16 cellular contexts compared by ENCODE assay signal in the genomic region with DNA sequence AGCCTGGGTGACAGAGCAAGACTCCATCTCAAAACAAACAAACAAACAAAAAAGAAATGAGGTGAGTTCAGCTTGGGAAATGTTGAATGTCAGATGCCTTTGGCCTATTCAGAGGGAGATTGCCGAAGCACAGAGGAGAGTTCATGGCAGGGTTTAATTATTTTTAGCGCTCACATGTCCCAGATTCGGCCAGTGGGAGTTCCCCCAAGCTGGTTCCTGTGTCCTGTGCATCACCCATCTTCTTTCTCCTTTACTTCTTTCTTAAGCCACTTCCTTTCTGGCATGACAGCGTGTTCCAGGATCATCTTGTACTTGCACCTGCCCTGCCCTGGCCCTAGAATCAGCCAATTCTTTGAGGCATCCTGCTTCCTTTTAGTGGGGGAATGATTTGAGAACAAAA. TPM values are rescaled to one million over a fixed set of nuclear protein-coding genes. Genes with fewer than 3 reads are reported as not detected.
DNase-seq lines count a peak whose midpoint lies in the region; ATAC-seq and TF ChIP-seq lines count a peak whose summit lies in the region.
"Had no signal": no experiment of that assay in that cellular context is flagged by ENCODE, and none has a peak within 500 bp of the region (broad histone marks: within the 10 kb centered on the region; RNA-seq: fewer than 3 reads in every experiment).

No MANE protein-coding gene starts in this region.

- H3K4me3 ChIP-seq in heart right ventricle (no peak overlapping the region), neuronal stem cell (ENCODE audit: low read length in 2 of 2) (no peak overlapping the region)

- H3K36me3 ChIP-seq in heart right ventricle = peaks cover 0 to 17% (median 0%) of the 10 kb centered on the region in 9 donors
- H3K36me3 ChIP-seq in neuronal stem cell (replicated peaks in 1 of 2; ENCODE audit: control insufficient read depth in 2 of 2, insufficient read depth in 2 of 2, low read length in 2 of 2) = no peaks in the 10 kb centered on the region

- H2AFZ ChIP-seq in neuronal stem cell (ENCODE audit: low read length) = peak overlapping the region; percentile 22

- H2BK120ac ChIP-seq in neuronal stem cell (ENCODE audit: low read depth, low read length) = no peak overlapping the region

- H3K23ac ChIP-seq in neuronal stem cell (ENCODE audit: low read depth, low read length, poor library complexity) = no peak overlapping the region

- H3K9ac ChIP-seq in neuronal stem cell (ENCODE audit: low read depth, low read length, poor library complexity) = no peak overlapping the region

- H3K14ac ChIP-seq in neuronal stem cell (ENCODE audit: low read length) = no peak overlapping the region

- DNase-seq in EH (ENCODE audit: low read depth) (peak; percentile 9), SKM-1 treated with dmso at 0.1 percent for 144 hours (lab: John Stamatoyannopoulos, UW; ENCODE audit: unreplicated experiment) (peak; percentile 56), heart right ventricle (peak in 1 of 2 donors; percentile 29), neuronal stem cell (ENCODE audit: low spot score) (no peak), COR-L47 (lab: John Stamatoyannopoulos, UW) (no peak), NCI-H146 treated with DMSO at 0.1 percent for 48 hours (lab: John Stamatoyannopoulos, UW; ENCODE audit: unreplicated experiment) (no peak)
- DNase-seq: activated CD4-positive, alpha-beta T cell treated with anti-CD3 and anti-CD28 coated beads, Interleukin-2, amount 10 ng/mL, durations not matched to agents 7 days and 5 days; activated T-cell treated with anti-CD3 and anti-CD28 coated beads, Interleukin-2, amount 50 U/mL, for 72 hours; erythroblast; H7; hippocampal formation; mesendoderm; NCI-H146; NCI-H526 had no signal

- no peak overlapping the region for H4K91ac ChIP-seq in neuronal stem cell (ENCODE audit: low read depth, low read length, poor library complexity)

- peak overlapping the region in 7 of 10 donors; percentile 23 to 80 (median 75) for H3K27ac ChIP-seq in heart right ventricle
- H3K27ac ChIP-seq in neuronal stem cell (replicated peaks; ENCODE audit: low read length) = no peak overlapping the region

- ATAC-seq in heart right ventricle (peak in 7 of 8 donors; percentile 58 to 97 (median 91)), HG03095 (IDR thresholded peaks at IDR 0.05; ENCODE audit: unreplicated experiment) (no peak), HG02798 (IDR thresholded peaks at IDR 0.05; ENCODE audit: poor library complexity, unreplicated experiment) (no peak)
- ATAC-seq: activated T-cell treated with anti-CD3 and anti-CD28 coated beads, Interleukin-2, amount 50 U/mL, for 72 hours had no signal

- H2BK15ac ChIP-seq in neuronal stem cell (ENCODE audit: low read length) = no peak overlapping the region

- peaks cover 0 to 9% (median 3%) of the 10 kb centered on the region in 9 donors for H3K4me1 ChIP-seq in heart right ventricle
- H3K4me1 ChIP-seq in neuronal stem cell (ENCODE audit: control insufficient read depth in 2 of 2, insufficient read depth in 1 of 2, low read depth in 1 of 2, low read length in 2 of 2) = no peaks in the 10 kb centered on the region

- no peak overlapping the region for H3K18ac ChIP-seq in neuronal stem cell (ENCODE audit: low read length)

- no peak overlapping the region for H2BK5ac ChIP-seq in neuronal stem cell (ENCODE audit: low read length)

- no peak for TF ChIP-seq CTCF in heart right ventricle (IDR thresholded peaks at IDR 0.05)

- no peak overlapping the region for H2AK5ac ChIP-seq in neuronal stem cell (ENCODE audit: low read depth, low read length)

- H3K27me3 ChIP-seq in heart right ventricle (no peaks in the 10 kb centered on the region), neuronal stem cell (ENCODE audit: control insufficient read depth in 3 of 3, insufficient read depth in 3 of 3, low read depth in 1 of 3, low read length in 3 of 3) (no peaks in the 10 kb centered on the region)

- intact Hi-C loops in heart right ventricle (cut with DNase I) = no loop called here

- H3K4ac ChIP-seq in neuronal stem cell (ENCODE audit: low read length) = no peak overlapping the region

- no peak overlapping the region for H2BK12ac ChIP-seq in neuronal stem cell (ENCODE audit: low read length)

- no peaks in the 10 kb centered on the region for H3K79me1 ChIP-seq in neuronal stem cell (ENCODE audit: low read depth, low read length)

- 28 to 36% methylated on average over 4 of the region's 4 CpGs for WGBS in heart right ventricle, 2 donors
- WGBS in neuronal stem cell (ENCODE audit: extremely low coverage in 2 of 2, insufficient read length in 2 of 2, insufficient replicate concordance in 1 of 2), 2 donors = no CpG with 5 or more reads among the region's 4 CpGs

- H3K9me3 ChIP-seq in heart right ventricle = no peaks in the 10 kb centered on the region
- H3K9me3 ChIP-seq in neuronal stem cell (replicated peaks in 1 of 2; ENCODE audit: control insufficient read depth in 2 of 2, insufficient read depth in 1 of 2, low read depth in 1 of 2, low read length in 2 of 2) = no peaks in the 10 kb centered on the region

- H3K4me2 ChIP-seq in neuronal stem cell (ENCODE audit: insufficient read depth, low read length, poor library complexity, severe bottlenecking) = no peak overlapping the region

- no peak overlapping the region for H4K8ac ChIP-seq in neuronal stem cell (ENCODE audit: low read depth, low read length)

RNA-seq across cellular contexts. Expression of a gene that starts 9.2 kb away (rescaled TPM):
- 1 to 10 TPM; 5.0 to 10.0 (median 8.9) TPM for total RNA-seq in heart right ventricle
- polyA plus RNA-seq in heart right ventricle = 1 to 10 TPM; 2.8 to 6.7 TPM
- polyA plus RNA-seq in neuronal stem cell (2013, experiment 1 of 2) = 0.81 TPM
- polyA plus RNA-seq in neuronal stem cell (2013, experiment 2 of 2) = 1.1 TPM
- total RNA-seq: activated CD4-positive, alpha-beta T cell treated with anti-CD3 and anti-CD28 coated beads, Interleukin-2, amount 10 ng/mL, durations not matched to agents 7 days and 5 days had no signal

RNA-seq across cellular contexts. Expression of a gene that starts 26.7 kb away (rescaled TPM):
- total RNA-seq in heart right ventricle = 10 to 100 TPM in 3 of 10 donors, 1 to 10 TPM in 7; 2.8 to 17.3 (median 8.1) TPM
- polyA plus RNA-seq in heart right ventricle = 10 to 100 TPM in 1 of 2 donors, 1 to 10 TPM in 1; 1.7 to 47.6 TPM
- 6.0 TPM for polyA plus RNA-seq in neuronal stem cell (2013, experiment 1 of 2)
- 5.2 TPM for polyA plus RNA-seq in neuronal stem cell (2013, experiment 2 of 2)

RNA-seq across cellular contexts. Expression of a gene that starts 29.6 kb away (rescaled TPM):
- total RNA-seq in heart right ventricle = 100 to 1,000 TPM in 3 of 10 donors, 10 to 100 TPM in 7; 59.9 to 121 (median 87.6) TPM
- 10 to 100 TPM; 16.5 to 54.0 TPM for polyA plus RNA-seq in heart right ventricle
- 41.0 TPM for polyA plus RNA-seq in neuronal stem cell (2013, experiment 1 of 2)
- polyA plus RNA-seq in neuronal stem cell (2013, experiment 2 of 2) = 42.0 TPM

Comparison
In these comparisons a context has a peak if more than half of its experiments do, and no peak if none do; other contexts are left out.
1. DNase-seq: peak in EH (single experiment) and SKM-1 treated with dmso at 0.1 percent for 144 hours (single experiment); none in neuronal stem cell (single experiment), COR-L47 (single experiment) and NCI-H146 treated with DMSO at 0.1 percent for 48 hours (single experiment).
2. ATAC-seq: peak in heart right ventricle (7 of 8); none in HG03095 (single experiment) and HG02798 (single experiment).